In genomic region chr2:56008661-56009411, GRCh38 we compare ENCODE assay signal across 10 cellular contexts.
A peak's percentile ranks its signal among the peaks of the same experiment; 100 is the strongest.
DNase-seq lines count a peak whose midpoint lies in the region; ATAC-seq, FAIRE-seq and TF ChIP-seq lines count a peak whose summit lies in the region.
"Had no signal": no experiment of that assay in that cellular context is flagged by ENCODE, and none has a peak within 500 bp of the region (broad histone marks: within the 10 kb centered on the region; RNA-seq: fewer than 3 reads in every experiment).

No MANE protein-coding gene starts in this region.

- no peaks in the 10 kb centered on the region for H4K20me1 ChIP-seq in HepG2 (ENCODE audit: insufficient read depth, low read length)

- H3K27ac ChIP-seq in HepG2 (ENCODE audit: extremely low read length, insufficient read depth, low read length) = no peak overlapping the region

- H3K4me2 ChIP-seq in HepG2 (ENCODE audit: low read depth, low read length) = no peak overlapping the region

- no peaks in the 10 kb centered on the region for H3K27me3 Mint-ChIP-seq in activated naive CD8-positive, alpha-beta T cell treated with anti-CD3 and anti-CD28 coated beads, Interleukin-2, amount 50 U/mL, for 24 hours

- no peak for TF ChIP-seq POLR2A in HepG2 (IDR thresholded peaks at IDR 0.05; ENCODE audit: insufficient read depth in 1 of 2, low read depth in 2 of 2, low read length in 2 of 2)
- no peak for TF ChIP-seq POLR2A in GM12891 (IDR thresholded peaks at IDR 0.05; ENCODE audit: low read depth, low read length)

- CTCF ChIA-PET in HepG2 (lab: Yijun Ruan, JAX; ENCODE audit: low intra/inter-chr PET ratio, low total read pairs) = interaction anchor here (1.4 kb wide), 2 partner anchors 237 to 290 kb away, joined by 12 to 15 read pairs; no protein-coding TSS in a partner anchor

- H3K4me3 Mint-ChIP-seq in activated naive CD8-positive, alpha-beta T cell treated with anti-CD3 and anti-CD28 coated beads, Interleukin-2, amount 50 U/mL, for 24 hours = no peak overlapping the region
- H3K4me3 Mint-ChIP-seq: activated naive CD8-positive, alpha-beta T cell had no signal

- no peaks in the 10 kb centered on the region for H3K27me3 ChIP-seq in HepG2 (ENCODE audit: control insufficient read depth in 1 of 2, insufficient read depth in 2 of 2, low read length in 2 of 2)

- H3K36me3 ChIP-seq in HepG2 (replicated peaks in 1 of 2; ENCODE audit: control insufficient read depth in 1 of 2, insufficient read depth in 2 of 2, low read length in 2 of 2) = no peaks in the 10 kb centered on the region

- TF ChIP-seq EP300 in HepG2 (IDR thresholded peaks at IDR 0.05; ENCODE audit: low read depth in 2 of 2, low read length in 2 of 2) = no peak
- TF ChIP-seq EP300 in HepG2 (CRISPR knock-in tag; IDR thresholded peaks at IDR 0.05; ENCODE audit: borderline replicate concordance) = no peak

- TF ChIP-seq CTCF in choroid plexus epithelial cell (conservative IDR thresholded peaks at IDR 0.05; ENCODE audit: low read depth, low read length) = no peak
- TF ChIP-seq CTCF in HepG2 (CRISPR knock-in tag; IDR thresholded peaks at IDR 0.05) = no peak

- no peaks in the 10 kb centered on the region for H3K36me3 Mint-ChIP-seq in activated naive CD8-positive, alpha-beta T cell treated with anti-CD3 and anti-CD28 coated beads, Interleukin-2, amount 50 U/mL, for 24 hours (ENCODE audit: low read depth)
- H3K36me3 Mint-ChIP-seq: activated naive CD8-positive, alpha-beta T cell had no signal

- intact Hi-C loops in HepG2 (cut with micrococcal nuclease; ENCODE audit: unreplicated experiment) = loop anchor here (1.0 kb wide), 2 partner anchors 238 to 291 kb away; no protein-coding TSS in a partner anchor

- FAIRE-seq in HepG2 (lab: Jason Lieb, UNC) = no peak
- no peak for FAIRE-seq in GM12891 (lab: Jason Lieb, UNC)
- FAIRE-seq: GM18507 had no signal

- no peak overlapping the region for H3K4me3 ChIP-seq in choroid plexus epithelial cell (ENCODE audit: low read depth, low read length)
- H3K4me3 ChIP-seq in HepG2 (replicated peaks in 1 of 3; ENCODE audit: insufficient read depth in 1 of 3, low read depth in 2 of 3, low read length in 3 of 3) = no peak overlapping the region

- no TSS peak for BruUV-seq in HepG2 (replicated peaks; lab: Mats Ljungman, UMichigan)

- POLR2A ChIA-PET in HepG2 (lab: Yijun Ruan, JAX) = no interaction called here

- no peaks in the 10 kb centered on the region for H3K9me3 Mint-ChIP-seq in activated naive CD8-positive, alpha-beta T cell treated with anti-CD3 and anti-CD28 coated beads, Interleukin-2, amount 50 U/mL, for 24 hours

- H3K79me2 ChIP-seq in HepG2 (ENCODE audit: insufficient read depth, low read length) = no peaks in the 10 kb centered on the region

- 4% methylated on average over 8 of the region's 8 CpGs for WGBS in HepG2 (ENCODE audit: low lambda C conversion rate)

- H3K9me3 ChIP-seq in HepG2 (ENCODE audit: low read length) = no peaks in the 10 kb centered on the region

- ATAC-seq in HepG2 (no peak), HG02610 (IDR thresholded peaks at IDR 0.05; ENCODE audit: unreplicated experiment) (no peak)
- no peak for ATAC-seq in activated naive CD8-positive, alpha-beta T cell treated with anti-CD3 and anti-CD28 coated beads, Interleukin-2, amount 50 U/mL, for 24 hours

- DNase-seq in COR-L47 (lab: John Stamatoyannopoulos, UW) (peak; percentile 90), NCI-H2171 (lab: John Stamatoyannopoulos, UW) (peak; percentile 87), choroid plexus epithelial cell (ENCODE audit: low read depth) (peak; percentile 92), HepG2 (ENCODE audit: low spot score) (no peak), GM12891 (ENCODE audit: insufficient read length, low spot score) (no peak), T-helper 1 cell (no peak)
- DNase-seq in activated naive CD8-positive, alpha-beta T cell treated with anti-CD3 and anti-CD28 coated beads, Interleukin-2, amount 50 U/mL, for 24 hours = no peak

- H3K4me1 Mint-ChIP-seq in activated naive CD8-positive, alpha-beta T cell treated with anti-CD3 and anti-CD28 coated beads, Interleukin-2, amount 50 U/mL, for 24 hours = no peaks in the 10 kb centered on the region

- H3K9ac ChIP-seq in HepG2 (ENCODE audit: insufficient read depth, low read depth, low read length) = no peak overlapping the region

- H3K27ac Mint-ChIP-seq in activated naive CD8-positive, alpha-beta T cell treated with anti-CD3 and anti-CD28 coated beads, Interleukin-2, amount 50 U/mL, for 24 hours = no peak overlapping the region
- H3K27ac Mint-ChIP-seq: activated naive CD8-positive, alpha-beta T cell had no signal

- in situ Hi-C loops in HepG2 (cut with HindIII; ENCODE audit: extremely low pct_ligation_motif_present, low pct_unique_long_range_greater_than_20kb) = no loop called here

- no peaks in the 10 kb centered on the region for H3K4me1 ChIP-seq in HepG2 (ENCODE audit: insufficient read depth, low read length)

- no peak for TF ChIP-seq RAD21 in HepG2 (CRISPR knock-in tag; IDR thresholded peaks at IDR 0.05)

- no peak overlapping the region for H2AFZ ChIP-seq in HepG2 (ENCODE audit: low read length)

TF ChIP-seq in HepG2, 621 proteins besides CTCF, POLR2A, EP300 and RAD21 (continues in another document):
- peak; percentile 46; the same call in 1 of the 2 replicates for TF ChIP-seq MNT (IDR thresholded peaks at IDR 0.05)
- no peak for TF ChIP-seq ZNF275 (CRISPR knock-in tag; IDR thresholded peaks at IDR 0.05; ENCODE audit: borderline replicate concordance)

TF ChIP-seq in GM12891, 5 proteins besides CTCF, POLR2A, EP300 and RAD21:
- TF ChIP-seq POU2F2 (IDR thresholded peaks at IDR 0.05; ENCODE audit: low read depth, low read length) (no peak), PAX5 (IDR thresholded peaks at IDR 0.05; ENCODE audit: insufficient read depth, low read length, severe bottlenecking) (no peak), TAF1 (IDR thresholded peaks at IDR 0.05; ENCODE audit: low read depth, low read length) (no peak), POLR2AphosphoS5 (IDR thresholded peaks at IDR 0.05; ENCODE audit: low read depth, low read length) (no peak), SPI1 (IDR thresholded peaks at IDR 0.05; ENCODE audit: low read depth, low read length) (no peak)
TF ChIP-seq in GM12891: peak in this region for 0.

Comparison
In these comparisons a context has a peak if more than half of its experiments do, and no peak if none do; other contexts are left out.
1. DNase-seq: peak in COR-L47 (single experiment), NCI-H2171 (single experiment) and choroid plexus epithelial cell (single experiment); none in HepG2 (single experiment), GM12891 (single experiment), T-helper 1 cell (0 of 5) and activated naive CD8-positive, alpha-beta T cell treated with anti-CD3 and anti-CD28 coated beads, Interleukin-2, amount 50 U/mL, for 24 hours (single experiment).